In genomic region chr6:3205913-3206312, GRCh38 we compare ENCODE assay signal across 14 cellular contexts.
A peak's percentile ranks its signal among the peaks of the same experiment; 100 is the strongest.
DNase-seq lines count a peak whose midpoint lies in the region; ATAC-seq lines count a peak whose summit lies in the region.
"Had no signal": no experiment of that assay in that cellular context is flagged by ENCODE, and none has a peak within 500 bp of the region (broad histone marks: within the 10 kb centered on the region; RNA-seq: fewer than 3 reads in every experiment).

No MANE protein-coding gene starts in this region.

- H3K4me3 Mint-ChIP-seq in effector memory CD8-positive, alpha-beta T cell, result no peak overlapping the region
- H3K4me3 Mint-ChIP-seq: activated naive CD4-positive, alpha-beta T cell treated with anti-CD3 and anti-CD28 coated beads, Interleukin-2, amount 50 U/mL, for 24 hours; type B pancreatic cell had no signal

- H3K27me3 ChIP-seq in subcutaneous abdominal adipose tissue (ENCODE audit: control insufficient read depth in 5 of 5, insufficient read depth in 4 of 5, low read length in 5 of 5), result peaks cover 0 to 8% (median 0%) of the 10 kb centered on the region in 5 donors

- ATAC-seq in effector memory CD8-positive, alpha-beta T cell (replicated peaks), result no peak
- no peak for ATAC-seq in GM21526 (IDR thresholded peaks at IDR 0.05; ENCODE audit: low FRiP score, unreplicated experiment)

- peaks cover 42 to 60% of the 10 kb centered on the region in 2 donors for H3K27me3 Mint-ChIP-seq in effector memory CD8-positive, alpha-beta T cell

- DNase-seq in DMS53 (lab: John Stamatoyannopoulos, UW) (peak; percentile 12), DMS53 treated with DMSO at 0.1 percent for 48 hours (lab: John Stamatoyannopoulos, UW; ENCODE audit: unreplicated experiment) (no peak), SIG-M5 treated with dmso at 0.1 percent for 504 hours (lab: John Stamatoyannopoulos, UW; ENCODE audit: unreplicated experiment) (peak; percentile 81), fibroblast of peridontal ligament (ENCODE audit: extremely low read depth) (peak; percentile 99), islet precursor cell (no peak)
- DNase-seq in effector memory CD8-positive, alpha-beta T cell, result no peak
- DNase-seq: GOT3, kidney, nucleus accumbens had no signal

- peaks cover 0 to 5% (median 0%) of the 10 kb centered on the region in 5 donors for H3K9me3 ChIP-seq in subcutaneous abdominal adipose tissue (ENCODE audit: control insufficient read depth in 5 of 5, low read length in 5 of 5)

- H3K27ac Mint-ChIP-seq in effector memory CD8-positive, alpha-beta T cell, result no peak overlapping the region
- H3K27ac Mint-ChIP-seq: activated naive CD4-positive, alpha-beta T cell treated with anti-CD3 and anti-CD28 coated beads, Interleukin-2, amount 50 U/mL, for 24 hours; type B pancreatic cell had no signal

- H3K4me1 ChIP-seq in subcutaneous abdominal adipose tissue (ENCODE audit: control insufficient read depth in 5 of 5, insufficient read depth in 5 of 5, low read length in 5 of 5), result peaks cover 14 to 37% (median 30%) of the 10 kb centered on the region in 5 donors

- H3K36me3 Mint-ChIP-seq in effector memory CD8-positive, alpha-beta T cell (ENCODE audit: insufficient read depth), result peaks cover 2% of the 10 kb centered on the region
- H3K36me3 Mint-ChIP-seq: type B pancreatic cell had no signal

- H3K36me3 ChIP-seq in subcutaneous abdominal adipose tissue (ENCODE audit: control insufficient read depth in 5 of 5, insufficient read depth in 5 of 5, low read length in 5 of 5), result no peaks in the 10 kb centered on the region

- H3K27ac ChIP-seq in subcutaneous abdominal adipose tissue (ENCODE audit: low read depth, low read length), result peak overlapping the region; percentile 82
- H3K27ac ChIP-seq: 22Rv1 had no signal

- H3K4me1 Mint-ChIP-seq in effector memory CD8-positive, alpha-beta T cell (ENCODE audit: low read depth in 2 of 2), result peaks cover 9 to 17% of the 10 kb centered on the region in 2 donors

- no peak overlapping the region for H3K4me3 ChIP-seq in subcutaneous abdominal adipose tissue (ENCODE audit: low read depth in 1 of 5, low read length in 5 of 5)

- no peaks in the 10 kb centered on the region for H3K9me3 Mint-ChIP-seq in effector memory CD8-positive, alpha-beta T cell

- H3K9ac ChIP-seq in subcutaneous abdominal adipose tissue (ENCODE audit: low read length in 5 of 5), result peak overlapping the region in 1 of 5 donors; percentile 75

Comparison
In these comparisons a context has a peak if more than half of its experiments do, and no peak if none do; other contexts are left out.
1. DNase-seq: peak in DMS53 (single experiment), SIG-M5 treated with dmso at 0.1 percent for 504 hours (single experiment) and fibroblast of peridontal ligament (single experiment); none in DMS53 treated with DMSO at 0.1 percent for 48 hours (single experiment), effector memory CD8-positive, alpha-beta T cell (0 of 3) and islet precursor cell (single experiment).